Comparison of ENCODE assay signal across 8 cellular contexts in genomic region chr17:38873646-38874380, GRCh38. TPM values are rescaled to one million over a fixed set of nuclear protein-coding genes. Genes with fewer than 3 reads are reported as not detected.
DNase-seq lines count a peak whose midpoint lies in the region; ATAC-seq, FAIRE-seq and TF ChIP-seq lines count a peak whose summit lies in the region.

No MANE protein-coding gene starts in this region.

- H3K27ac ChIP-seq in skeletal muscle tissue (ENCODE audit: low read depth, low read length) = no peak overlapping the region
- no peak overlapping the region for H3K27ac ChIP-seq in SJCRH30

- H3K4me1 ChIP-seq in skeletal muscle tissue (ENCODE audit: control insufficient read depth in 3 of 3, insufficient read depth in 3 of 3, low read length in 3 of 3) = peaks cover 55 to 65% (median 61%) of the 10 kb centered on the region in 3 donors
- H3K4me1 ChIP-seq in SJCRH30 = peaks cover 7% of the 10 kb centered on the region; the same call in 1 of the 2 replicates

- H3K27ac Mint-ChIP-seq in Calu3 (ENCODE audit: unreplicated experiment) = peak overlapping the region; percentile 59

- peak overlapping the region; percentile 36 to 65 (median 54) for H3K9ac ChIP-seq in skeletal muscle tissue (ENCODE audit: low read depth in 1 of 3, low read length in 3 of 3)

- H3K4me3 Mint-ChIP-seq in Calu3 (ENCODE audit: low read depth, unreplicated experiment) = peak overlapping the region; percentile 95

- CTCF ChIA-PET in Calu3 (lab: Charles Lee) = interaction anchor here (0.6 to 1.8 kb wide), 9 partner anchors 8 to 280 kb away, joined by 3 to 10 read pairs (median 4); partner anchors contain the start of gene RPL23

- H3K36me3 ChIP-seq in skeletal muscle tissue (ENCODE audit: control insufficient read depth in 3 of 3, insufficient read depth in 3 of 3, low read length in 3 of 3) (peaks cover 6 to 13% (median 8%) of the 10 kb centered on the region in 3 donors), SJCRH30 (no peaks in the 10 kb centered on the region)

- no peak for FAIRE-seq in RCC 7860 (lab: Jason Lieb, UNC)

- ATAC-seq in activated CD4-positive, CD25-positive, alpha-beta regulatory T cell treated with anti-CD3 and anti-CD28 coated beads, Interleukin-2, amount 50 U/mL, for 24 hours = no peak

- H3K27me3 ChIP-seq in skeletal muscle tissue (ENCODE audit: control insufficient read depth in 3 of 3, insufficient read depth in 3 of 3, low read length in 3 of 3) (no peaks in the 10 kb centered on the region), SJCRH30 (no peaks in the 10 kb centered on the region)

- TF ChIP-seq CTCF in Calu3 (IDR thresholded peaks at IDR 0.05; ENCODE audit: unreplicated experiment) = no peak

- peaks cover 92% of the 10 kb centered on the region for H3K36me3 Mint-ChIP-seq in Calu3 (ENCODE audit: insufficient read depth, unreplicated experiment)

- BruUV-seq in Calu3 (replicated peaks; lab: Mats Ljungman, UMichigan) = no TSS peak

- peak; percentile 95 for DNase-seq in Calu3
- DNase-seq in RCC 7860 (ENCODE audit: low spot score) = peak; percentile 67
- peak; percentile 62 for DNase-seq in glomerular visceral epithelial cell (ENCODE audit: extremely low spot score)
- DNase-seq in NCI-H128 (lab: John Stamatoyannopoulos, UW; ENCODE audit: unreplicated experiment) = no peak
- no peak for DNase-seq in superior temporal gyrus (ENCODE audit: extremely low spot score)
- DNase-seq in SJCRH30 = no peak

- H3K4me3 ChIP-seq in skeletal muscle tissue (ENCODE audit: low read length in 3 of 3) (peak overlapping the region in 2 of 3 donors; percentile 22 to 23), SJCRH30 (no peak overlapping the region)

- peaks cover 84% of the 10 kb centered on the region for H3K4me1 Mint-ChIP-seq in Calu3 (ENCODE audit: low read depth, unreplicated experiment)

- H3K27me3 Mint-ChIP-seq in Calu3 (ENCODE audit: unreplicated experiment) = no peaks in the 10 kb centered on the region

- intact Hi-C loops in Calu3 (cut with micrococcal nuclease; ENCODE audit: unreplicated experiment) = no loop called here

- H3K9me3 ChIP-seq in skeletal muscle tissue (ENCODE audit: control insufficient read depth in 3 of 3, low read length in 3 of 3) (no peaks in the 10 kb centered on the region), SJCRH30 (replicated peaks) (no peaks in the 10 kb centered on the region)

- no peaks in the 10 kb centered on the region for H3K9me3 Mint-ChIP-seq in Calu3 (ENCODE audit: low read depth, unreplicated experiment)

RNA-seq across cellular contexts. Expression of gene LASP1, which starts 4.0 kb away (rescaled TPM):
- 479 and 558 TPM in 2 replicates for total RNA-seq in Calu3 (2022)
- 37.1 TPM for total RNA-seq in skeletal muscle tissue
- total RNA-seq in SJCRH30 (2014; rRNA removed; shearing (Covaris generic)) = 36.7 and 38.8 TPM in 2 replicates

RNA-seq across cellular contexts. Expression of gene RPL23, which starts 20.3 kb away (rescaled TPM):
- total RNA-seq in Calu3 (2022) (3,443 and 3,829 TPM in 2 replicates), skeletal muscle tissue (2,779 TPM)
- total RNA-seq in SJCRH30 (2014; rRNA removed; shearing (Covaris generic)) = 2,556 and 2,769 TPM in 2 replicates

RNA-seq across cellular contexts. Expression of gene CWC25, which starts 48.7 kb away (rescaled TPM):
- 77.8 and 78.9 TPM in 2 replicates for total RNA-seq in Calu3 (2022)
- 12.0 TPM for total RNA-seq in skeletal muscle tissue
- 10.6 and 12.3 TPM in 2 replicates for total RNA-seq in SJCRH30 (2014; rRNA removed; shearing (Covaris generic))

Comparison
In these comparisons a context has a peak if more than half of its experiments do, and no peak if none do; other contexts are left out.
1. DNase-seq: peak in Calu3 (single experiment), RCC 7860 (single experiment) and glomerular visceral epithelial cell (single experiment); none in NCI-H128 (single experiment), superior temporal gyrus (single experiment) and SJCRH30 (0 of 2).
2. RNA of gene LASP1, which starts 4.0 kb away (total RNA-seq): 479 to 558 TPM in Calu3; 36.7 to 38.8 TPM in SJCRH30 and 37.1 TPM in skeletal muscle tissue (single experiment); every median in the first group is over 10 times any median in the second.